In the genomic region with DNA sequence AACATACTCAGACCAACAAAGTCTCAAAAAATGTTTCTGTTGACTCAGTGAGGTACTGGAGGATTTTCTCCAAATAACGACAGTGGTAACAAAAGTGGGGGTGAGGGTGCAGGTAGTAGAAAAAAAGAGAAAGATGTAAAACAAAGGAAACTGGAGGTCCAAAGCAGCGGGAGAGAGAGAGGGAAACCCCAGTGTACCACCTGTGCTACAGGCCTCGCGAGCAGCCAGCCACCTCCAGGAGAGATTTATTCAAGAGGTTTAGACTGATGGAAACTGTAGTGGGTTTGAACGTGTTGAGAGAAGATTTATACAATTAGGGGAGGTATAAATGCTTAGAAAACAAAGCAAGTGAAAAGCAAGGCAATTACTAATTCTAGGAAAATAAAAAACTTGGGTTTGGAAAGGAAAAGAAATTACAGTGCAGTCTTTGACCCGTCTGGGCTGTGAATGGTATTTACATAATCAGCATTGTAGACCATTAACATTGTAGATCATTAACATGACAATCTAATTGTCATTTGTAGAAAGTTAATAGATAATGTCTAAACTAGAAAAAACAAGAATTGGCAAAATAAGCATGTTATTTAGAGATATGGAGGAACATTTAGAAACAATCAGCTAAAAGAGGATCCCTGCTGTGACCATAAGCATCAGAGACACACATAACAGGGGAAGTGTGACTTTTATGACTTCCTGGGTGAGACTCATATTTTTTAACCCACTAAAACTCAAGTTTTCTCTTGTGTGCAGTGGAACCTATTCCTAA, we compare ENCODE assay signal across 21 cellular contexts.
A peak's percentile ranks its signal among the peaks of the same experiment; 100 is the strongest.
DNase-seq lines count a peak whose midpoint lies in the region; ATAC-seq and TF ChIP-seq lines count a peak whose summit lies in the region.
"Had no signal": no experiment of that assay in that cellular context is flagged by ENCODE, and none has a peak within 500 bp of the region (broad histone marks: within the 10 kb centered on the region; RNA-seq: fewer than 3 reads in every experiment).

No MANE protein-coding gene starts in this region.

- no peaks in the 10 kb centered on the region for H3K9me3 ChIP-seq in smooth muscle cell (replicated peaks; ENCODE audit: low read depth)
- H3K9me3 ChIP-seq: pancreas had no signal

- no peak overlapping the region for H3K27ac ChIP-seq in smooth muscle cell (ENCODE audit: low read depth)
- H3K27ac ChIP-seq: pancreas, SK-N-MC had no signal

- WGBS in smooth muscle cell (ENCODE audit: low lambda C conversion rate), result 63% methylated on average over 6 of the region's 6 CpGs

- no peaks in the 10 kb centered on the region for H3K27me3 ChIP-seq in smooth muscle cell (ENCODE audit: low read depth)
- H3K27me3 ChIP-seq: pancreas had no signal

- H3K79me2 ChIP-seq in smooth muscle cell (ENCODE audit: low read depth), result no peaks in the 10 kb centered on the region

- no peaks in the 10 kb centered on the region for H3K27me3 Mint-ChIP-seq in nephron (ENCODE audit: low read depth)
- H3K27me3 Mint-ChIP-seq: activated B cell treated with CpG ODN at 0.5 μM for 24 hours; naive B cell; stimulated activated naive CD8-positive, alpha-beta T cell treated with anti-CD3 and anti-CD28 coated beads, Interleukin-15, amount 100 ng/mL, for 72 hours had no signal

- TF ChIP-seq CTCF in nephron (IDR thresholded peaks at IDR 0.05; ENCODE audit: unreplicated experiment in 3 of 3), result no peak
- no peak for TF ChIP-seq CTCF in smooth muscle cell (IDR thresholded peaks at IDR 0.05; ENCODE audit: borderline replicate concordance, insufficient read depth, poor library complexity, severe bottlenecking)

- H3K36me3 Mint-ChIP-seq in nephron (ENCODE audit: low read depth), result no peaks in the 10 kb centered on the region
- H3K36me3 Mint-ChIP-seq: activated naive CD4-positive, alpha-beta T cell treated with anti-CD3 and anti-CD28 coated beads, Interleukin-2, amount 50 U/mL, for 72 hours; naive B cell had no signal

- peak overlapping the region; percentile 42 to 95 (median 74) for H3K27ac Mint-ChIP-seq in nephron
- H3K27ac Mint-ChIP-seq: activated B cell treated with CpG ODN at 0.5 μM for 24 hours; activated CD8-positive, alpha-beta T cell treated with anti-CD3 and anti-CD28 coated beads, Interleukin-2, amount 10 ng/mL, durations not matched to agents 7 days and 5 days; activated naive CD4-positive, alpha-beta T cell treated with anti-CD3 and anti-CD28 coated beads, Interleukin-2, amount 50 U/mL, for 72 hours; stimulated activated naive CD8-positive, alpha-beta T cell treated with anti-CD3 and anti-CD28 coated beads, Interleukin-15, amount 100 ng/mL, for 72 hours; T-helper 2 cell treated with Interferon-gamma antibody and Interleukin-4, amounts not matched to agents 5 μg/mL and 100 μg/mL, for 36 hours had no signal

- no peaks in the 10 kb centered on the region for H3K36me3 ChIP-seq in smooth muscle cell (ENCODE audit: low read depth)
- H3K36me3 ChIP-seq: pancreas had no signal

- H3K4me2 ChIP-seq in smooth muscle cell, result no peak overlapping the region

- H3K4me3 ChIP-seq in smooth muscle cell, result no peak overlapping the region
- H3K4me3 ChIP-seq: pancreas, SK-N-MC had no signal

- no peaks in the 10 kb centered on the region for H4K20me1 ChIP-seq in smooth muscle cell (ENCODE audit: low read depth)

- no peak overlapping the region for H3K9ac ChIP-seq in smooth muscle cell (ENCODE audit: low read depth)

- H3K9me3 Mint-ChIP-seq in nephron, result no peaks in the 10 kb centered on the region
- H3K9me3 Mint-ChIP-seq: activated naive CD4-positive, alpha-beta T cell treated with anti-CD3 and anti-CD28 coated beads, Interleukin-2, amount 50 U/mL, for 72 hours; stimulated activated naive CD8-positive, alpha-beta T cell treated with anti-CD3 and anti-CD28 coated beads, Interleukin-15, amount 100 ng/mL, for 72 hours; T-helper 2 cell treated with Interferon-gamma antibody and Interleukin-4, amounts not matched to agents 5 μg/mL and 100 μg/mL, for 36 hours had no signal

- no peak overlapping the region for H2AFZ ChIP-seq in smooth muscle cell (ENCODE audit: low read depth)

- no peak overlapping the region for H3K4me3 Mint-ChIP-seq in nephron
- H3K4me3 Mint-ChIP-seq: activated B cell treated with CpG ODN at 0.5 μM for 24 hours; activated CD8-positive, alpha-beta T cell treated with anti-CD3 and anti-CD28 coated beads, Interleukin-2, amount 10 ng/mL, durations not matched to agents 7 days and 5 days; naive B cell; stimulated activated naive CD8-positive, alpha-beta T cell treated with anti-CD3 and anti-CD28 coated beads, Interleukin-15, amount 100 ng/mL, for 72 hours; T-helper 2 cell treated with Interferon-gamma antibody and Interleukin-4, amounts not matched to agents 5 μg/mL and 100 μg/mL, for 36 hours had no signal

- DNase-seq in cerebellar cortex (ENCODE audit: low spot score) (peak; percentile 9), smooth muscle cell (lab: John Stamatoyannopoulos, UW; ENCODE audit: unreplicated experiment) (no peak), NCI-H2196 (lab: John Stamatoyannopoulos, UW; ENCODE audit: unreplicated experiment) (no peak), SK-N-DZ (ENCODE audit: low spot score) (no peak), activated gamma-delta T cell treated with Interleukin-2 at 50 U/mL for 16 hours (no peak)
- DNase-seq: activated B cell treated with CpG ODN at 0.5 μM for 24 hours; activated CD8-positive, alpha-beta T cell treated with anti-CD3 and anti-CD28 coated beads, Interleukin-2, amount 10 ng/mL, durations not matched to agents 7 days and 5 days; activated T-cell treated with anti-CD3 and anti-CD28 coated beads, Interleukin-2, amount 50 U/mL, for 48 hours; head of caudate nucleus; naive B cell; NCI-H1694 treated with DMSO at 0.1 percent for 48 hours; pancreas; stimulated activated CD4-positive, alpha-beta T cell treated with anti-CD3 and anti-CD28 coated beads, Interleukin-2, amount 100 ng/mL, for 24 hours; stimulated activated naive CD8-positive, alpha-beta T cell treated with anti-CD3 and anti-CD28 coated beads, Interleukin-15, amount 100 ng/mL, for 72 hours; trophoblast cell had no signal

- H3K4me1 Mint-ChIP-seq in nephron, result peaks cover 4% of the 10 kb centered on the region

- peak; percentile 64 for ATAC-seq in GM18861 (IDR thresholded peaks at IDR 0.05; ENCODE audit: unreplicated experiment)
- ATAC-seq in HG02678 (IDR thresholded peaks at IDR 0.05; ENCODE audit: unreplicated experiment), result peak; percentile 53
- ATAC-seq: activated CD8-positive, alpha-beta T cell treated with anti-CD3 and anti-CD28 coated beads, Interleukin-2, amount 10 ng/mL, durations not matched to agents 7 days and 5 days; activated naive CD4-positive, alpha-beta T cell treated with anti-CD3 and anti-CD28 coated beads, Interleukin-2, amount 50 U/mL, for 72 hours; pancreas; stimulated activated naive CD8-positive, alpha-beta T cell treated with anti-CD3 and anti-CD28 coated beads, Interleukin-15, amount 100 ng/mL, for 72 hours had no signal

- no peaks in the 10 kb centered on the region for H3F3A ChIP-seq in smooth muscle cell (ENCODE audit: low read depth)

- H3K4me1 ChIP-seq in smooth muscle cell (ENCODE audit: low read depth), result no peaks in the 10 kb centered on the region
- H3K4me1 ChIP-seq: pancreas had no signal
